ENCODE assay signal across 26 cellular contexts in genomic region chr2:100397976-100398375, GRCh38.
"Had no signal": no experiment of that assay in that cellular context is flagged by ENCODE, and none has a peak within 500 bp of the region (broad histone marks: within the 10 kb centered on the region; RNA-seq: fewer than 3 reads in every experiment).

No MANE protein-coding gene starts in this region.

- H3K27me3 Mint-ChIP-seq: activated CD4-positive, alpha-beta memory T cell treated with anti-CD3 and anti-CD28 coated beads, Interleukin-2, amount 10 ng/mL, durations not matched to agents 7 days and 5 days; activated CD4-positive, alpha-beta T cell treated with anti-CD3 and anti-CD28 coated beads, Interleukin-2, amount 10 ng/mL, durations not matched to agents 7 days and 5 days; activated naive CD4-positive, alpha-beta T cell treated with anti-CD3 and anti-CD28 coated beads, Interleukin-2, amount 50 U/mL, for 24 hours; activated naive CD8-positive, alpha-beta T cell treated with anti-CD3 and anti-CD28 coated beads for 36 hours; activated naive CD8-positive, alpha-beta T cell treated with anti-CD3 and anti-CD28 coated beads, Interleukin-2, amount 50 U/mL, for 24 hours; central memory CD8-positive, alpha-beta T cell had no signal

- H3K36me3 Mint-ChIP-seq: activated naive CD8-positive, alpha-beta T cell treated with anti-CD3 and anti-CD28 coated beads for 36 hours had no signal

- ATAC-seq: activated naive CD8-positive, alpha-beta T cell treated with anti-CD3 and anti-CD28 coated beads, Interleukin-2, amount 50 U/mL, for 24 hours; gastroesophageal sphincter; WTC11 had no signal

- H3K4me3 Mint-ChIP-seq: activated CD4-positive, alpha-beta memory T cell treated with anti-CD3 and anti-CD28 coated beads, Interleukin-2, amount 10 ng/mL, durations not matched to agents 7 days and 5 days; activated CD4-positive, alpha-beta T cell treated with anti-CD3 and anti-CD28 coated beads, Interleukin-2, amount 10 ng/mL, durations not matched to agents 7 days and 5 days; activated naive CD4-positive, alpha-beta T cell treated with anti-CD3 and anti-CD28 coated beads for 36 hours; activated naive CD4-positive, alpha-beta T cell treated with anti-CD3 and anti-CD28 coated beads, Interleukin-2, amount 50 U/mL, for 24 hours; activated naive CD8-positive, alpha-beta T cell treated with anti-CD3 and anti-CD28 coated beads for 36 hours; activated naive CD8-positive, alpha-beta T cell treated with anti-CD3 and anti-CD28 coated beads, Interleukin-2, amount 50 U/mL, for 24 hours; activated T-helper 1 cell treated with anti-CD3 and anti-CD28 coated beads, Interleukin-12 subunit alpha, Interleukin-12 subunit beta, Interleukin-2, Interleukin-4 antibody, amounts not matched to agents 30 ng/mL and 10 ng/mL and 1 ng/mL, durations not matched to agents 14 hours and 24 hours and 36 hours; central memory CD8-positive, alpha-beta T cell; WTC11 had no signal

- H3K4me1 Mint-ChIP-seq: activated CD4-positive, alpha-beta memory T cell treated with anti-CD3 and anti-CD28 coated beads, Interleukin-2, amount 10 ng/mL, durations not matched to agents 7 days and 5 days; activated CD4-positive, alpha-beta T cell treated with anti-CD3 and anti-CD28 coated beads, Interleukin-2, amount 10 ng/mL, durations not matched to agents 7 days and 5 days; activated naive CD4-positive, alpha-beta T cell treated with anti-CD3 and anti-CD28 coated beads, Interleukin-2, amount 50 U/mL, for 24 hours; activated naive CD8-positive, alpha-beta T cell treated with anti-CD3 and anti-CD28 coated beads for 36 hours; WTC11 had no signal

- H3K4me1 ChIP-seq: adrenal gland, ascending aorta, esophagus squamous epithelium had no signal

- H3K36me3 ChIP-seq: brain microvascular endothelial cell had no signal

- H3K27ac ChIP-seq: ascending aorta, brain microvascular endothelial cell, epithelial cell of prostate, esophagus squamous epithelium, gastroesophageal sphincter, VCaP had no signal

- H3K9me3 ChIP-seq: adrenal gland, ascending aorta, esophagus squamous epithelium, gastroesophageal sphincter had no signal

- H3K27me3 ChIP-seq: adrenal gland, ascending aorta, brain microvascular endothelial cell, esophagus squamous epithelium, gastroesophageal sphincter had no signal

- DNase-seq: activated CD4-positive, alpha-beta memory T cell treated with anti-CD3 and anti-CD28 coated beads, Interleukin-2, amount 10 ng/mL, durations not matched to agents 7 days and 5 days; activated CD4-positive, alpha-beta T cell treated with anti-CD3 and anti-CD28 coated beads for 1 hour; activated CD4-positive, alpha-beta T cell treated with anti-CD3 and anti-CD28 coated beads for 4 hours; activated CD4-positive, alpha-beta T cell treated with anti-CD3 and anti-CD28 coated beads, Interleukin-2, amount 10 ng/mL, durations not matched to agents 7 days and 5 days; activated CD4-positive, alpha-beta T cell treated with anti-CD3 and anti-CD28 coated beads, Interleukin-2, amount 50 U/mL, for 4 hours; activated effector memory CD4-positive, alpha-beta T cell treated with anti-CD3 and anti-CD28 coated beads, Interleukin-2, amount 50 U/mL, for 16 hours; activated naive CD4-positive, alpha-beta T cell treated with anti-CD3 and anti-CD28 coated beads for 36 hours; activated naive CD8-positive, alpha-beta T cell treated with anti-CD3 and anti-CD28 coated beads for 36 hours; activated naive CD8-positive, alpha-beta T cell treated with anti-CD3 and anti-CD28 coated beads, Interleukin-2, amount 50 U/mL, for 24 hours; activated T-cell treated with anti-CD3 and anti-CD28 coated beads, Interleukin-2, amount 50 U/mL, for 1 hour; activated T-cell treated with anti-CD3 and anti-CD28 coated beads, Interleukin-2, amount 50 U/mL, for 48 hours; brain microvascular endothelial cell; effector CD8-positive, alpha-beta T cell; esophagus squamous epithelium; foreskin melanocyte; T-helper 2 cell had no signal

- H3K27ac Mint-ChIP-seq: activated CD4-positive, alpha-beta memory T cell treated with anti-CD3 and anti-CD28 coated beads, Interleukin-2, amount 10 ng/mL, durations not matched to agents 7 days and 5 days; activated CD4-positive, alpha-beta T cell treated with anti-CD3 and anti-CD28 coated beads, Interleukin-2, amount 10 ng/mL, durations not matched to agents 7 days and 5 days; activated naive CD4-positive, alpha-beta T cell treated with anti-CD3 and anti-CD28 coated beads for 36 hours; activated naive CD4-positive, alpha-beta T cell treated with anti-CD3 and anti-CD28 coated beads, Interleukin-2, amount 50 U/mL, for 24 hours; activated naive CD8-positive, alpha-beta T cell treated with anti-CD3 and anti-CD28 coated beads for 36 hours; activated naive CD8-positive, alpha-beta T cell treated with anti-CD3 and anti-CD28 coated beads, Interleukin-2, amount 50 U/mL, for 24 hours; activated T-helper 1 cell treated with anti-CD3 and anti-CD28 coated beads, Interleukin-12 subunit alpha, Interleukin-12 subunit beta, Interleukin-2, Interleukin-4 antibody, amounts not matched to agents 30 ng/mL and 10 ng/mL and 1 ng/mL, durations not matched to agents 14 hours and 24 hours and 36 hours; activated T-helper 2 cell treated with anti-CD3 and anti-CD28 coated beads, Interferon-gamma antibody, Interleukin-2, Interleukin-4, amounts not matched to agents 10 μg/mL and 5 μg/mL and 100 μg/mL, durations not matched to agents 14 hours and 24 hours and 36 hours; WTC11 had no signal

- H3K9me3 Mint-ChIP-seq: activated CD4-positive, alpha-beta memory T cell treated with anti-CD3 and anti-CD28 coated beads, Interleukin-2, amount 10 ng/mL, durations not matched to agents 7 days and 5 days; activated CD4-positive, alpha-beta T cell treated with anti-CD3 and anti-CD28 coated beads, Interleukin-2, amount 10 ng/mL, durations not matched to agents 7 days and 5 days; activated naive CD4-positive, alpha-beta T cell treated with anti-CD3 and anti-CD28 coated beads for 36 hours; activated naive CD4-positive, alpha-beta T cell treated with anti-CD3 and anti-CD28 coated beads, Interleukin-2, amount 50 U/mL, for 24 hours; activated naive CD8-positive, alpha-beta T cell treated with anti-CD3 and anti-CD28 coated beads for 36 hours; activated naive CD8-positive, alpha-beta T cell treated with anti-CD3 and anti-CD28 coated beads, Interleukin-2, amount 50 U/mL, for 24 hours; activated T-helper 1 cell treated with anti-CD3 and anti-CD28 coated beads, Interleukin-12 subunit alpha, Interleukin-12 subunit beta, Interleukin-2, Interleukin-4 antibody, amounts not matched to agents 30 ng/mL and 10 ng/mL and 1 ng/mL, durations not matched to agents 14 hours and 24 hours and 36 hours; activated T-helper 2 cell treated with anti-CD3 and anti-CD28 coated beads, Interferon-gamma antibody, Interleukin-2, Interleukin-4, amounts not matched to agents 10 μg/mL and 5 μg/mL and 100 μg/mL, durations not matched to agents 14 hours and 24 hours and 36 hours; central memory CD8-positive, alpha-beta T cell; WTC11 had no signal

- H3K4me3 ChIP-seq: adrenal gland, ascending aorta, esophagus squamous epithelium, gastroesophageal sphincter had no signal
